2 cellular contexts compared by ENCODE assay signal in genomic region chr5:10441992-10442435, GRCh38.
A peak's percentile ranks its signal among the peaks of the same experiment; 100 is the strongest.
TF ChIP-seq lines count a peak whose summit lies in the region.

No MANE protein-coding gene starts in this region.

TF ChIP-seq in K562, 482 proteins besides CTCF, POLR2A, EP300 and RAD21 (continued from another document and continues in another):
- TF ChIP-seq CBFA2T2 (conservative IDR thresholded peaks at IDR 0.05), result no peak
- TF ChIP-seq FOXA3 (CRISPR knock-in tag; conservative IDR thresholded peaks at IDR 0.05 in 1 of 2, IDR thresholded peaks at IDR 0.05 in 1 of 2), result no peak
- TF ChIP-seq RNF2 (IDR thresholded peaks at IDR 0.05), result no peak
- TF ChIP-seq SUPT5H (IDR thresholded peaks at IDR 0.05), result no peak
- 0 out of 2 replicates have a peak, but pooled peaks have one; percentile 22 for TF ChIP-seq CREB1 (IDR thresholded peaks at IDR 0.05)
- TF ChIP-seq CREB1 (CRISPR knock-in tag; IDR thresholded peaks at IDR 0.05), result no peak; the same call in none of the 2 replicates
- no peak for TF ChIP-seq U2AF2 (optimal IDR thresholded peaks at IDR 0.05; ENCODE audit: low read depth, low read length)
- no peak for TF ChIP-seq BRD9 (IDR thresholded peaks at IDR 0.05; ENCODE audit: low read depth, partially characterized antibody)
- peak; percentile 86 for TF ChIP-seq FIP1L1 (IDR thresholded peaks at IDR 0.05; ENCODE audit: low read depth, low read length, poor library complexity, severe bottlenecking)
- TF ChIP-seq PTBP1 (IDR thresholded peaks at IDR 0.05; ENCODE audit: low read depth, low read length), result 0 out of 2 replicates have a peak, but pooled peaks have one; percentile 49
- TF ChIP-seq SIRT6 (IDR thresholded peaks at IDR 0.05; ENCODE audit: low read depth, low read length), result no peak
- TF ChIP-seq SP1 (CRISPR knock-in tag; IDR thresholded peaks at IDR 0.05), result peak; percentile 54; the same call in 1 of the 2 replicates
- no peak for TF ChIP-seq SRSF7 (optimal IDR thresholded peaks at IDR 0.05; ENCODE audit: low read depth, low read length)
- no peak for TF ChIP-seq RCOR1 (IDR thresholded peaks at IDR 0.05; ENCODE audit: borderline replicate concordance in 1 of 2, low read depth in 2 of 2, low read length in 2 of 2)
- TF ChIP-seq HMGN3 (IDR thresholded peaks at IDR 0.05; ENCODE audit: borderline replicate concordance, extremely low read depth, insufficient read length, low read depth, low read length), result no peak
- TF ChIP-seq SMARCC2 (IDR thresholded peaks at IDR 0.05; ENCODE audit: low read depth), result no peak
- TF ChIP-seq HNRNPK (IDR thresholded peaks at IDR 0.05; ENCODE audit: low read depth, low read length, poor library complexity, severe bottlenecking), result no peak
- TF ChIP-seq RERE (CRISPR knock-in tag; IDR thresholded peaks at IDR 0.05; ENCODE audit: borderline replicate concordance), result no peak
- no peak for TF ChIP-seq AFF1 (IDR thresholded peaks at IDR 0.05; ENCODE audit: low read depth in 1 of 2, partially characterized antibody in 2 of 2)
- TF ChIP-seq ZNF551 (CRISPR knock-in tag; IDR thresholded peaks at IDR 0.05), result no peak

TF ChIP-seq in HepG2, 621 proteins besides CTCF, POLR2A, EP300 and RAD21 (continued from another document):
- TF ChIP-seq PHF20 (CRISPR knock-in tag; IDR thresholded peaks at IDR 0.05), result no peak
- TF ChIP-seq NR3C1 (CRISPR knock-in tag; IDR thresholded peaks at IDR 0.05), result 0 out of 2 replicates have a peak, but pooled peaks have one; percentile 56
- 0 out of 2 replicates have a peak, but pooled peaks have one; percentile 20 for TF ChIP-seq MEIS2 (CRISPR knock-in tag; IDR thresholded peaks at IDR 0.05)
- TF ChIP-seq ZNF138 (CRISPR knock-in tag; IDR thresholded peaks at IDR 0.05; ENCODE audit: low read depth), result 0 out of 2 replicates have a peak, but pooled peaks have one; percentile 1
- 0 out of 2 replicates have a peak, but pooled peaks have one; percentile 44 for TF ChIP-seq ZBTB14 (CRISPR knock-in tag; IDR thresholded peaks at IDR 0.05)
- peak; percentile 2; the same call in 1 of the 2 replicates for TF ChIP-seq ZNF777 (CRISPR knock-in tag; IDR thresholded peaks at IDR 0.05)
- TF ChIP-seq SAP130 (CRISPR knock-in tag; IDR thresholded peaks at IDR 0.05; ENCODE audit: low read depth), result 0 out of 2 replicates have a peak, but pooled peaks have one; percentile 31
- 0 out of 2 replicates have a peak, but pooled peaks have one; percentile 4 for TF ChIP-seq ZNF501 (CRISPR knock-in tag; IDR thresholded peaks at IDR 0.05)
- TF ChIP-seq ZNF598 (CRISPR knock-in tag; IDR thresholded peaks at IDR 0.05; ENCODE audit: borderline replicate concordance), result no peak
- TF ChIP-seq, protein P1, sequence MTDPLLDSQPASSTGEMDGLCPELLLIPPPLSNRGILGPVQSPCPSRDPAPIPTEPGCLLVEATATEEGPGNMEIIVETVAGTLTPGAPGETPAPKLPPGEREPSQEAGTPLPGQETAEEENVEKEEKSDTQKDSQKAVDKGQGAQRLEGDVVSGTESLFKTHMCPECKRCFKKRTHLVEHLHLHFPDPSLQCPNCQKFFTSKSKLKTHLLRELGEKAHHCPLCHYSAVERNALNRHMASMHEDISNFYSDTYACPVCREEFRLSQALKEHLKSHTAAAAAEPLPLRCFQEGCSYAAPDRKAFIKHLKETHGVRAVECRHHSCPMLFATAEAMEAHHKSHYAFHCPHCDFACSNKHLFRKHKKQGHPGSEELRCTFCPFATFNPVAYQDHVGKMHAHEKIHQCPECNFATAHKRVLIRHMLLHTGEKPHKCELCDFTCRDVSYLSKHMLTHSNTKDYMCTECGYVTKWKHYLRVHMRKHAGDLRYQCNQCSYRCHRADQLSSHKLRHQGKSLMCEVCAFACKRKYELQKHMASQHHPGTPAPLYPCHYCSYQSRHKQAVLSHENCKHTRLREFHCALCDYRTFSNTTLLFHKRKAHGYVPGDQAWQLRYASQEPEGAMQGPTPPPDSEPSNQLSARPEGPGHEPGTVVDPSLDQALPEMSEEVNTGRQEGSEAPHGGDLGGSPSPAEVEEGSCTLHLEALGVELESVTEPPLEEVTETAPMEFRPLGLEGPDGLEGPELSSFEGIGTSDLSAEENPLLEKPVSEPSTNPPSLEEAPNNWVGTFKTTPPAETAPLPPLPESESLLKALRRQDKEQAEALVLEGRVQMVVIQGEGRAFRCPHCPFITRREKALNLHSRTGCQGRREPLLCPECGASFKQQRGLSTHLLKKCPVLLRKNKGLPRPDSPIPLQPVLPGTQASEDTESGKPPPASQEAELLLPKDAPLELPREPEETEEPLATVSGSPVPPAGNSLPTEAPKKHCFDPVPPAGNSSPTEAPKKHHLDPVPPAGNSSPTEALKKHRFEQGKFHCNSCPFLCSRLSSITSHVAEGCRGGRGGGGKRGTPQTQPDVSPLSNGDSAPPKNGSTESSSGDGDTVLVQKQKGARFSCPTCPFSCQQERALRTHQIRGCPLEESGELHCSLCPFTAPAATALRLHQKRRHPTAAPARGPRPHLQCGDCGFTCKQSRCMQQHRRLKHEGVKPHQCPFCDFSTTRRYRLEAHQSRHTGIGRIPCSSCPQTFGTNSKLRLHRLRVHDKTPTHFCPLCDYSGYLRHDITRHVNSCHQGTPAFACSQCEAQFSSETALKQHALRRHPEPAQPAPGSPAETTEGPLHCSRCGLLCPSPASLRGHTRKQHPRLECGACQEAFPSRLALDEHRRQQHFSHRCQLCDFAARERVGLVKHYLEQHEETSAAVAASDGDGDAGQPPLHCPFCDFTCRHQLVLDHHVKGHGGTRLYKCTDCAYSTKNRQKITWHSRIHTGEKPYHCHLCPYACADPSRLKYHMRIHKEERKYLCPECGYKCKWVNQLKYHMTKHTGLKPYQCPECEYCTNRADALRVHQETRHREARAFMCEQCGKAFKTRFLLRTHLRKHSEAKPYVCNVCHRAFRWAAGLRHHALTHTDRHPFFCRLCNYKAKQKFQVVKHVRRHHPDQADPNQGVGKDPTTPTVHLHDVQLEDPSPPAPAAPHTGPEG (CRISPR knock-in tag; IDR thresholded peaks at IDR 0.05), result 0 out of 2 replicates have a peak, but pooled peaks have one; percentile 15
- TF ChIP-seq ETV6 (CRISPR knock-in tag; conservative IDR thresholded peaks at IDR 0.05), result no peak
- TF ChIP-seq EZH2 (conservative IDR thresholded peaks at IDR 0.05; ENCODE audit: low read depth, low read length), result peak; percentile 80
- no peak for TF ChIP-seq RORA (CRISPR knock-in tag; IDR thresholded peaks at IDR 0.05)
- peak; percentile 6 for TF ChIP-seq ZNF292 (CRISPR knock-in tag; IDR thresholded peaks at IDR 0.05; ENCODE audit: borderline replicate concordance, low read depth)
- TF ChIP-seq ZNF350 (CRISPR knock-in tag; IDR thresholded peaks at IDR 0.05; ENCODE audit: borderline replicate concordance, low read depth), result peak; percentile 37; the same call in 1 of the 2 replicates
- no peak for TF ChIP-seq ZFAT (CRISPR knock-in tag; conservative IDR thresholded peaks at IDR 0.05)
- peak; percentile 88 for TF ChIP-seq HNRNPLL (IDR thresholded peaks at IDR 0.05; ENCODE audit: low read depth, low read length, poor library complexity, severe bottlenecking)
- 0 out of 2 replicates have a peak, but pooled peaks have one; percentile 11 for TF ChIP-seq PITX1 (CRISPR knock-in tag; IDR thresholded peaks at IDR 0.05)
- 0 out of 2 replicates have a peak, but pooled peaks have one; percentile 19 for TF ChIP-seq ZNF749 (CRISPR knock-in tag; IDR thresholded peaks at IDR 0.05; ENCODE audit: borderline replicate concordance)
- TF ChIP-seq MXI1 (IDR thresholded peaks at IDR 0.05; ENCODE audit: borderline replicate concordance, low read depth, low read length), result 0 out of 3 replicates have a peak, but pooled peaks have one; percentile 6
- no peak for TF ChIP-seq RARA (CRISPR knock-in tag; IDR thresholded peaks at IDR 0.05)
- 0 out of 2 replicates have a peak, but pooled peaks have one; percentile 25 for TF ChIP-seq ZNF253 (CRISPR knock-in tag; IDR thresholded peaks at IDR 0.05; ENCODE audit: borderline replicate concordance)
- TF ChIP-seq ZNF839 (CRISPR knock-in tag; IDR thresholded peaks at IDR 0.05; ENCODE audit: borderline replicate concordance), result no peak
